In the genomic region with DNA sequence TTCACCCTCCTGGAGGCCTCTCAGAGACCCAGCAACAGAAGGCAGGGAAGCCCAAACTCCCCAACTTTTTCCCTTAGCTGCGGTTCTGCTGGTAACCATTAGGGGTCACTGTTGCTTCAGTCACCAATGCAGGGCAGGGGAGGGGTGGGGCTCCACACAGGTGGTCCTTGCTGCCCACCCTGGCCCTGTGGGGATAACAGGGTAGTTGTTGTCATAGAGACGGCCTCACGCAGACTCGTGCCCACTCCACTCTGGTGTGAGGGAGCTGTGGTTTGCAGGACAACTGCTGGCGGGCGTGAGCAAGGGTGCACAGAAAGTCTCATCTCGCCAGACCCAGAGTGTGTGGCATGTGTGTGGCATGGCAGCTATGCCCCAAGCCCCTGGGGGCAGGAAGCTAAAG, we compare ENCODE assay signal across 8 cellular contexts. TPM values are rescaled to one million over a fixed set of nuclear protein-coding genes. Genes with fewer than 3 reads are reported as not detected.
DNase-seq lines count a peak whose midpoint lies in the region; ATAC-seq lines count a peak whose summit lies in the region.

No MANE protein-coding gene starts in this region.

- peaks cover 14% of the 10 kb centered on the region for H3K27me3 Mint-ChIP-seq in activated naive CD8-positive, alpha-beta T cell treated with anti-CD3 and anti-CD28 coated beads, Interleukin-2, amount 10 ng/mL, durations not matched to agents 7 days and 5 days
- peaks cover 32% of the 10 kb centered on the region for H3K27me3 Mint-ChIP-seq in stimulated activated naive CD8-positive, alpha-beta T cell treated with anti-CD3 and anti-CD28 coated beads, Interleukin-15, Interleukin-2, amounts not matched to agents 100 ng/mL and 50 ng/mL, for 24 hours

- no peaks in the 10 kb centered on the region for H3K9me3 Mint-ChIP-seq in activated naive CD8-positive, alpha-beta T cell treated with anti-CD3 and anti-CD28 coated beads, Interleukin-2, amount 10 ng/mL, durations not matched to agents 7 days and 5 days
- no peaks in the 10 kb centered on the region for H3K9me3 Mint-ChIP-seq in stimulated activated naive CD8-positive, alpha-beta T cell treated with anti-CD3 and anti-CD28 coated beads, Interleukin-15, Interleukin-2, amounts not matched to agents 100 ng/mL and 50 ng/mL, for 24 hours

- peak; percentile 48 for ATAC-seq in activated naive CD8-positive, alpha-beta T cell treated with anti-CD3 and anti-CD28 coated beads, Interleukin-2, amount 10 ng/mL, durations not matched to agents 7 days and 5 days (ENCODE audit: low read depth)
- ATAC-seq in HG03571 (IDR thresholded peaks at IDR 0.05; ENCODE audit: unreplicated experiment), result no peak

- H3K4me3 Mint-ChIP-seq in activated naive CD8-positive, alpha-beta T cell treated with anti-CD3 and anti-CD28 coated beads, Interleukin-2, amount 10 ng/mL, durations not matched to agents 7 days and 5 days, result no peak overlapping the region
- H3K4me3 Mint-ChIP-seq in stimulated activated naive CD8-positive, alpha-beta T cell treated with anti-CD3 and anti-CD28 coated beads, Interleukin-15, Interleukin-2, amounts not matched to agents 100 ng/mL and 50 ng/mL, for 24 hours, result no peak overlapping the region

- POLR2A ChIA-PET in activated naive CD8-positive, alpha-beta T cell treated with anti-CD3 and anti-CD28 coated beads, Interleukin-2, amount 10 ng/mL, durations not matched to agents 7 days and 5 days (lab: Charles Lee), result interaction anchor here (0.7 to 1.7 kb wide), 4 partner anchors 19 to 49 kb away, joined by 3 to 13 read pairs (median 4); partner anchors contain the start of gene NTRK1

- DNase-seq in SIG-M5 treated with dmso at 0.1 percent for 504 hours (lab: John Stamatoyannopoulos, UW; ENCODE audit: unreplicated experiment) (peak; percentile 37), SIG-M5 (lab: John Stamatoyannopoulos, UW) (no peak), NCI-H82 treated with DMSO at 0.1 percent for 48 hours (lab: John Stamatoyannopoulos, UW; ENCODE audit: unreplicated experiment) (peak; percentile 46), iPS-NIHi11 (ENCODE audit: low spot score) (peak; percentile 88), cortex of kidney (lab: John Stamatoyannopoulos, UW) (no peak)
- no peak for DNase-seq in activated naive CD8-positive, alpha-beta T cell treated with anti-CD3 and anti-CD28 coated beads, Interleukin-2, amount 10 ng/mL, durations not matched to agents 7 days and 5 days

- peak overlapping the region; percentile 55 for H3K27ac Mint-ChIP-seq in activated naive CD8-positive, alpha-beta T cell treated with anti-CD3 and anti-CD28 coated beads, Interleukin-2, amount 10 ng/mL, durations not matched to agents 7 days and 5 days
- H3K27ac Mint-ChIP-seq in stimulated activated naive CD8-positive, alpha-beta T cell treated with anti-CD3 and anti-CD28 coated beads, Interleukin-15, Interleukin-2, amounts not matched to agents 100 ng/mL and 50 ng/mL, for 24 hours, result peak overlapping the region; percentile 24

- no peaks in the 10 kb centered on the region for H3K36me3 Mint-ChIP-seq in activated naive CD8-positive, alpha-beta T cell treated with anti-CD3 and anti-CD28 coated beads, Interleukin-2, amount 10 ng/mL, durations not matched to agents 7 days and 5 days
- no peaks in the 10 kb centered on the region for H3K36me3 Mint-ChIP-seq in stimulated activated naive CD8-positive, alpha-beta T cell treated with anti-CD3 and anti-CD28 coated beads, Interleukin-15, Interleukin-2, amounts not matched to agents 100 ng/mL and 50 ng/mL, for 24 hours (ENCODE audit: low read depth)

- peaks cover 24% of the 10 kb centered on the region for H3K4me1 Mint-ChIP-seq in activated naive CD8-positive, alpha-beta T cell treated with anti-CD3 and anti-CD28 coated beads, Interleukin-2, amount 10 ng/mL, durations not matched to agents 7 days and 5 days
- H3K4me1 Mint-ChIP-seq in stimulated activated naive CD8-positive, alpha-beta T cell treated with anti-CD3 and anti-CD28 coated beads, Interleukin-15, Interleukin-2, amounts not matched to agents 100 ng/mL and 50 ng/mL, for 24 hours (ENCODE audit: low read depth), result peaks cover 51% of the 10 kb centered on the region

RNA-seq across cellular contexts. Expression of gene INSRR, which starts 19.9 kb away (rescaled TPM):
- total RNA-seq in activated naive CD8-positive, alpha-beta T cell treated with anti-CD3 and anti-CD28 coated beads, Interleukin-2, amount 10 ng/mL, durations not matched to agents 7 days and 5 days, result under 1 TPM; 0.47 to 0.48 TPM

RNA-seq across cellular contexts. Expression of gene NTRK1, which starts 21.7 kb away (rescaled TPM):
- total RNA-seq in activated naive CD8-positive, alpha-beta T cell treated with anti-CD3 and anti-CD28 coated beads, Interleukin-2, amount 10 ng/mL, durations not matched to agents 7 days and 5 days, result 10 to 100 TPM; 13.7 to 13.9 TPM

RNA-seq across cellular contexts. Expression of gene SH2D2A, which starts 22.3 kb away (rescaled TPM):
- total RNA-seq in activated naive CD8-positive, alpha-beta T cell treated with anti-CD3 and anti-CD28 coated beads, Interleukin-2, amount 10 ng/mL, durations not matched to agents 7 days and 5 days, result 10 to 100 TPM; 86.0 to 89.2 TPM

RNA-seq across cellular contexts. Expression of gene PEAR1, which starts 54.5 kb away (rescaled TPM):
- total RNA-seq in activated naive CD8-positive, alpha-beta T cell treated with anti-CD3 and anti-CD28 coated beads, Interleukin-2, amount 10 ng/mL, durations not matched to agents 7 days and 5 days, result under 1 TPM; 0.28 TPM

Comparison
In these comparisons a context has a peak if more than half of its experiments do, and no peak if none do; other contexts are left out.
1. DNase-seq: peak in SIG-M5 treated with dmso at 0.1 percent for 504 hours (single experiment), NCI-H82 treated with DMSO at 0.1 percent for 48 hours (single experiment) and iPS-NIHi11 (single experiment); none in SIG-M5 (single experiment), activated naive CD8-positive, alpha-beta T cell treated with anti-CD3 and anti-CD28 coated beads, Interleukin-2, amount 10 ng/mL, durations not matched to agents 7 days and 5 days (single experiment) and cortex of kidney (single experiment).